Comparison of ENCODE assay signal across 19 cellular contexts in genomic region chr1:15058261-15058660, GRCh38.
A peak's percentile ranks its signal among the peaks of the same experiment; 100 is the strongest.
DNase-seq lines count a peak whose midpoint lies in the region; ATAC-seq and TF ChIP-seq lines count a peak whose summit lies in the region.
"Had no signal": no experiment of that assay in that cellular context is flagged by ENCODE, and none has a peak within 500 bp of the region (broad histone marks: within the 10 kb centered on the region; RNA-seq: fewer than 3 reads in every experiment).

No MANE protein-coding gene starts in this region.

- no peak for ATAC-seq in activated T-cell treated with anti-CD3 and anti-CD28 coated beads, Interleukin-2, amount 50 U/mL, for 72 hours (replicated peaks in 1 of 2)
- no peak for ATAC-seq in HG02759 (IDR thresholded peaks at IDR 0.05; ENCODE audit: unreplicated experiment)
- ATAC-seq: GM12878 had no signal

- H3K9me3 Mint-ChIP-seq in neural progenitor cell: peaks cover 3% of the 10 kb centered on the region
- peaks cover 0 to 2% of the 10 kb centered on the region in 2 donors for H3K9me3 Mint-ChIP-seq in activated T-cell treated with anti-CD3 and anti-CD28 coated beads, Interleukin-2, amount 50 U/mL, for 72 hours
- H3K9me3 Mint-ChIP-seq in CD8-positive, alpha-beta memory T cell: peaks cover 0 to 2% (median 0%) of the 10 kb centered on the region in 5 donors

- H3K9me2 ChIP-seq in OCI-LY7 (ENCODE audit: insufficient read depth, low read length): no peaks in the 10 kb centered on the region

- DNase-seq in OCI-LY7 (ENCODE audit: low spot score) (no peak), cerebellar cortex (ENCODE audit: low spot score) (peak; percentile 74), neural progenitor cell (ENCODE audit: low spot score) (no peak), NCI-H2029 treated with DMSO at 0.1 percent for 48 hours (lab: John Stamatoyannopoulos, UW) (no peak)
- no peak for DNase-seq in activated T-cell treated with anti-CD3 and anti-CD28 coated beads, Interleukin-2, amount 50 U/mL, for 72 hours
- DNase-seq in CD8-positive, alpha-beta memory T cell: no peak
- DNase-seq: 8988T; ACHN; BE2C; Caco-2; Calu3; CD4-positive, alpha-beta memory T cell; CD4-positive, CD25-positive, alpha-beta regulatory T cell; DMS79 treated with DMSO at 0.1 percent for 48 hours; GDM1 had no signal

- no peaks in the 10 kb centered on the region for H3K27me3 ChIP-seq in neural progenitor cell
- H3K27me3 ChIP-seq in CD8-positive, alpha-beta memory T cell (ENCODE audit: insufficient read depth, low read length, poor library complexity, severe bottlenecking): no peaks in the 10 kb centered on the region
- H3K27me3 ChIP-seq: BE2C, BLaER1 had no signal

- H3K27ac ChIP-seq in OCI-LY7 (ENCODE audit: low read depth, low read length, poor library complexity, severe bottlenecking): no peak overlapping the region
- H3K27ac ChIP-seq in neural progenitor cell: no peak overlapping the region
- H3K27ac ChIP-seq in CD8-positive, alpha-beta memory T cell (ENCODE audit: low read depth, low read length): no peak overlapping the region
- H3K27ac ChIP-seq: BLaER1 had no signal

- no peaks in the 10 kb centered on the region for H3F3A ChIP-seq in neural progenitor cell (ENCODE audit: low read depth)

- TF ChIP-seq CTCF in OCI-LY7 (conservative IDR thresholded peaks at IDR 0.05; ENCODE audit: low read length): 0 out of 2 replicates have a peak, but pooled peaks have one; percentile 17
- no peak for TF ChIP-seq CTCF in neural progenitor cell (IDR thresholded peaks at IDR 0.05)

- H3K36me3 Mint-ChIP-seq in neural progenitor cell: peaks cover 31% of the 10 kb centered on the region
- H3K36me3 Mint-ChIP-seq in activated T-cell treated with anti-CD3 and anti-CD28 coated beads, Interleukin-2, amount 50 U/mL, for 72 hours (ENCODE audit: insufficient read depth in 2 of 2): no peaks in the 10 kb centered on the region
- no peaks in the 10 kb centered on the region for H3K36me3 Mint-ChIP-seq in CD8-positive, alpha-beta memory T cell
- H3K36me3 Mint-ChIP-seq: CD14-positive monocyte; CD4-positive, alpha-beta memory T cell; CD4-positive, CD25-positive, alpha-beta regulatory T cell had no signal

- H3K4me1 ChIP-seq in OCI-LY7 (ENCODE audit: insufficient read depth, low read length, poor library complexity, severe bottlenecking): no peaks in the 10 kb centered on the region
- peaks cover 4% of the 10 kb centered on the region for H3K4me1 ChIP-seq in neural progenitor cell
- H3K4me1 ChIP-seq in CD8-positive, alpha-beta memory T cell (ENCODE audit: insufficient read depth, low read length): no peaks in the 10 kb centered on the region
- H3K4me1 ChIP-seq: BE2C, BLaER1, Caco-2 had no signal

- BruUV-seq in OCI-LY7 (replicated peaks; lab: Mats Ljungman, UMichigan): no TSS peak

- intact Hi-C loops in OCI-LY7 (cut with micrococcal nuclease; ENCODE audit: unreplicated experiment): no loop called here

- POLR2A ChIA-PET in OCI-LY7 (lab: Charles Lee): interaction anchor here (0.6 kb wide), 2 partner anchors 232 to 382 kb away, joined by 3 to 4 read pairs; no protein-coding TSS in a partner anchor
- POLR2A ChIA-PET in CD8-positive, alpha-beta memory T cell (lab: Charles Lee): no interaction called here

- H3K4me3 ChIP-seq in OCI-LY7 (ENCODE audit: low read depth, low read length, poor library complexity, severe bottlenecking): no peak overlapping the region
- H3K4me3 ChIP-seq in neural progenitor cell: no peak overlapping the region
- H3K4me3 ChIP-seq in CD8-positive, alpha-beta memory T cell (ENCODE audit: low read length): no peak overlapping the region
- H3K4me3 ChIP-seq: BLaER1, GM12878 had no signal

- no peaks in the 10 kb centered on the region for H3K4me1 Mint-ChIP-seq in neural progenitor cell
- H3K4me1 Mint-ChIP-seq in activated T-cell treated with anti-CD3 and anti-CD28 coated beads, Interleukin-2, amount 50 U/mL, for 72 hours (ENCODE audit: low read depth): no peaks in the 10 kb centered on the region
- H3K4me1 Mint-ChIP-seq in CD8-positive, alpha-beta memory T cell: no peaks in the 10 kb centered on the region
- H3K4me1 Mint-ChIP-seq: CD14-positive monocyte; CD4-positive, alpha-beta memory T cell; CD4-positive, CD25-positive, alpha-beta regulatory T cell had no signal

- H4K20me1 ChIP-seq in OCI-LY7 (ENCODE audit: insufficient read depth, low read length) (no peaks in the 10 kb centered on the region), neural progenitor cell (ENCODE audit: low read depth) (no peaks in the 10 kb centered on the region)
- H4K20me1 ChIP-seq: BLaER1 had no signal

- H3K4me2 ChIP-seq in OCI-LY7 (ENCODE audit: low read length) (no peak overlapping the region), neural progenitor cell (no peak overlapping the region)
- H3K4me2 ChIP-seq: BLaER1 had no signal

- no peak overlapping the region for H3K27ac Mint-ChIP-seq in neural progenitor cell
- no peak overlapping the region for H3K27ac Mint-ChIP-seq in activated T-cell treated with anti-CD3 and anti-CD28 coated beads, Interleukin-2, amount 50 U/mL, for 72 hours
- H3K27ac Mint-ChIP-seq in CD8-positive, alpha-beta memory T cell: no peak overlapping the region
- H3K27ac Mint-ChIP-seq: CD14-positive monocyte; CD4-positive, alpha-beta memory T cell; CD4-positive, CD25-positive, alpha-beta regulatory T cell had no signal

- peaks cover 4% of the 10 kb centered on the region; the same call in 1 of the 2 replicates for H3K9me3 ChIP-seq in OCI-LY7 (ENCODE audit: low read length)
- no peaks in the 10 kb centered on the region for H3K9me3 ChIP-seq in neural progenitor cell (ENCODE audit: low read depth)
- no peaks in the 10 kb centered on the region for H3K9me3 ChIP-seq in CD8-positive, alpha-beta memory T cell (ENCODE audit: low read length)
- H3K9me3 ChIP-seq: BE2C, Caco-2 had no signal

- H3K27me3 Mint-ChIP-seq in neural progenitor cell (ENCODE audit: insufficient read depth, low read depth): peaks cover 3% of the 10 kb centered on the region
- no peaks in the 10 kb centered on the region for H3K27me3 Mint-ChIP-seq in activated T-cell treated with anti-CD3 and anti-CD28 coated beads, Interleukin-2, amount 50 U/mL, for 72 hours (ENCODE audit: low read depth)
- peaks cover 4 to 13% of the 10 kb centered on the region in 2 donors for H3K27me3 Mint-ChIP-seq in CD8-positive, alpha-beta memory T cell

- peak overlapping the region; percentile 14 for H3K4me3 Mint-ChIP-seq in neural progenitor cell
- H3K4me3 Mint-ChIP-seq in activated T-cell treated with anti-CD3 and anti-CD28 coated beads, Interleukin-2, amount 50 U/mL, for 72 hours: no peak overlapping the region
- H3K4me3 Mint-ChIP-seq in CD8-positive, alpha-beta memory T cell: no peak overlapping the region
- H3K4me3 Mint-ChIP-seq: CD14-positive monocyte; CD4-positive, alpha-beta memory T cell; CD4-positive, CD25-positive, alpha-beta regulatory T cell had no signal

- H2AFZ ChIP-seq in OCI-LY7 (ENCODE audit: low read length): no peak overlapping the region
- H2AFZ ChIP-seq in neural progenitor cell (replicated peaks): no peak overlapping the region

- no peaks in the 10 kb centered on the region for H3K79me2 ChIP-seq in OCI-LY7 (ENCODE audit: insufficient read depth, low read depth, low read length)
- no peaks in the 10 kb centered on the region for H3K79me2 ChIP-seq in neural progenitor cell (ENCODE audit: low read depth)

- CTCF ChIA-PET in OCI-LY7 (lab: Charles Lee; ENCODE audit: unreplicated experiment): no interaction called here
- CTCF ChIA-PET in CD8-positive, alpha-beta memory T cell (lab: Charles Lee): no interaction called here

- no peak overlapping the region for H3K9ac ChIP-seq in neural progenitor cell
- H3K9ac ChIP-seq: BLaER1 had no signal

- no peaks in the 10 kb centered on the region for H3K36me3 ChIP-seq in OCI-LY7 (ENCODE audit: insufficient read depth, low read length)
- no peaks in the 10 kb centered on the region for H3K36me3 ChIP-seq in neural progenitor cell
- no peaks in the 10 kb centered on the region for H3K36me3 ChIP-seq in CD8-positive, alpha-beta memory T cell (ENCODE audit: insufficient read depth, low read length)
- H3K36me3 ChIP-seq: BE2C had no signal
